In the genomic region with DNA sequence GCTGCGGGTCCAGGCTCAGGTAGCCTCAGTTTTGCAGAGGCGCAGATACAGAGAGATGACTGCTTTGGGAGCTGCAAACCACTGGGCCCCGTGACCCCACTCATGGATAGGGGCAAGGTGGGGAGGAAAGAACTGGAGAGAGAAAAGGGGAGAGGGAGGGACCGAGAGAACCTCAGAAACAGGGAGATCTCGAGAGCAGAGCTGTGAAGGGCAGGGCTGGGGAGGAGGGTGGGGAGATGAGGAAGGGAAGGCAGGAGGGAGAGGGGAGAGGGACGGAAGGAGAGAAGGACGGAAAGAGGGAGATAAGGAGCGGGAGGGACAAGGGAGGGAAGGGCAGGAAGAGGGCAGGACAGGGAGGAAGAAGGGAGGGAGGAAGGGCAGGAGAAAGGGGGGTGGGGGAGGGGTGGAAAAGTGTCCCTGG, we compare ENCODE assay signal across 1 cellular context.
TF ChIP-seq lines count a peak whose summit lies in the region.

No MANE protein-coding gene starts in this region.

TF ChIP-seq in IMR-90, 13 proteins besides CTCF, POLR2A, EP300 and RAD21 (continued from another document):
- TF ChIP-seq, protein P1, sequence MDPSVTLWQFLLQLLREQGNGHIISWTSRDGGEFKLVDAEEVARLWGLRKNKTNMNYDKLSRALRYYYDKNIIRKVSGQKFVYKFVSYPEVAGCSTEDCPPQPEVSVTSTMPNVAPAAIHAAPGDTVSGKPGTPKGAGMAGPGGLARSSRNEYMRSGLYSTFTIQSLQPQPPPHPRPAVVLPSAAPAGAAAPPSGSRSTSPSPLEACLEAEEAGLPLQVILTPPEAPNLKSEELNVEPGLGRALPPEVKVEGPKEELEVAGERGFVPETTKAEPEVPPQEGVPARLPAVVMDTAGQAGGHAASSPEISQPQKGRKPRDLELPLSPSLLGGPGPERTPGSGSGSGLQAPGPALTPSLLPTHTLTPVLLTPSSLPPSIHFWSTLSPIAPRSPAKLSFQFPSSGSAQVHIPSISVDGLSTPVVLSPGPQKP (IDR thresholded peaks at IDR 0.05; ENCODE audit: borderline replicate concordance, low read depth, low read length): no peak
- TF ChIP-seq SMC3 (IDR thresholded peaks at IDR 0.05; ENCODE audit: low read depth, low read length) (no peak), MAFK (IDR thresholded peaks at IDR 0.05; ENCODE audit: low read depth, low read length) (no peak), MAZ (IDR thresholded peaks at IDR 0.05; ENCODE audit: borderline replicate concordance, low read depth, low read length) (no peak), RCOR1 (IDR thresholded peaks at IDR 0.05; ENCODE audit: insufficient replicate concordance, low read length) (no peak), CHD1 (IDR thresholded peaks at IDR 0.05; ENCODE audit: low read depth, low read length) (no peak)
